Comparison of ENCODE assay signal across 13 cellular contexts in the genomic region with DNA sequence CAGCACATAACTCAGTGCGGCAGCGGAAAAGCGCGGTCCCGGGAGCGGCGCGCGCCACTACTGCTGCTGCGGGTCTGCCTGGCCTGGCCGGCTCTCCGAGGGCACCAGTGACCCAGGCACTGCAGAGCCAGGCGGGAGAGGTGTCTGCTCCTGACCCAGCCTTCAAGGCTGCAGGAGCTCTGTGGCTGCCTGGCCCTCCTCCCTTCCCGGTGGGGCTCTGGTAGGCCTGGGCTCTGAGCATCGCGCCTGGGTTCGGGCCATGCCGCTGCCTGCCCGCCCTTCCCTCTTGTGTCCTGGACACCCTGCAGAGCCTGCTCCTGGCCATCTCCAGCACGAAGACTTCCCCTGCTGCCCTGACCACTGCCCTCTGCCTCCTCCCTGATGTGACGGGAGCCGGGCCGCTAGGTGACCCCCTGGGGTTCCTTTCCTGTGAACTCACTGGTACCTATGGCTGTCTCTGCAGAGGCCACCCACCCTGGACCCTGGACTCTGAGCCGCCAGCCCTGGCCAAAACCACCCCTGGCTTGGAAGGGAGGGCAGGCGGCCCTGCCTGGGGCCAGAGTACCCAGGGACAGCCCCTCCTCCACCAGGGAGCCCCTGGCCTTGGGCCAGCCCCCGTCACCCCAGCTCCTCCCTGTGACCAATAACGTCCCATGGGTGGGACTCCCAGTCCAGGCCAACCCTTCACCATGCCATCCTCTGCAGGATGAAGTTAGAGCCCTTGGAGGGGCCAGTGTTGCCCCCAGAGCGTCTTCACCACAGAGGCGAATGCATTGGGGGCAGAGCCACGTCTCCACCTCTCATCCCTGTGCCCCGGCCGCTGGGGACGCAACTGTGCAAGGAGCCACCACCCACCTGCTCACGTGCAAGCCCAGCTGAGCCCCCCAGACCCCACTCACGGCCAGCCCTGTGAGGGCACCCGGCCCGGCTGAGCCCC. TPM values are rescaled to one million over a fixed set of nuclear protein-coding genes. Genes with fewer than 3 reads are reported as not detected.
A peak's percentile ranks its signal among the peaks of the same experiment; 100 is the strongest.
DNase-seq lines count a peak whose midpoint lies in the region; ATAC-seq, FAIRE-seq and TF ChIP-seq lines count a peak whose summit lies in the region.
"Had no signal": no experiment of that assay in that cellular context is flagged by ENCODE, and none has a peak within 500 bp of the region (broad histone marks: within the 10 kb centered on the region; RNA-seq: fewer than 3 reads in every experiment).

No MANE protein-coding gene starts in this region.

- H3K27me3 Mint-ChIP-seq in WTC11 (ENCODE audit: low read depth) = no peaks in the 10 kb centered on the region
- H3K27me3 Mint-ChIP-seq: activated naive CD8-positive, alpha-beta T cell had no signal

- intact Hi-C loops in right lobe of liver (cut with DNase I) = no loop called here
- intact Hi-C loops in stomach (cut with DNase I; ENCODE audit: low total_unique reads) = no loop called here
- intact Hi-C loops in kidney (cut with DNase I) = no loop called here

- H3K4me3 ChIP-seq in Loucy (ENCODE audit: low read length, poor library complexity, severe bottlenecking) (no peak overlapping the region), right lobe of liver (peak overlapping the region in 1 of 3 donors; percentile 35), stomach (no peak overlapping the region), kidney (ENCODE audit: low read length in 2 of 2) (no peak overlapping the region)

- 29% methylated on average over 9 of the region's 37 CpGs for WGBS in right lobe of liver (ENCODE audit: insufficient coverage, low coverage, low lambda C conversion rate, missing lambda C conversion rate)
- WGBS in stomach, 5 donors = 80 to 90% (median 86%) methylated on average over 29 to 37 of the region's 37 CpGs

- H3K9me3 ChIP-seq in Loucy (ENCODE audit: insufficient read depth, low read depth, low read length) (no peaks in the 10 kb centered on the region), right lobe of liver (no peaks in the 10 kb centered on the region), stomach (no peaks in the 10 kb centered on the region), kidney (ENCODE audit: control insufficient read depth in 1 of 2, low read length in 2 of 2) (no peaks in the 10 kb centered on the region)
- H3K9me3 ChIP-seq: neutrophil had no signal

- H3K9me3 Mint-ChIP-seq in WTC11 = no peaks in the 10 kb centered on the region

- DNase-seq in WTC11 (ENCODE audit: low spot score) (no peak), right lobe of liver (peak; percentile 85 to 96 (median 96)), stomach (no peak), kidney (no peak)
- DNase-seq: activated CD8-positive, alpha-beta memory T cell treated with anti-CD3 and anti-CD28 coated beads, Interleukin-2, amount 50 U/mL, for 48 hours had no signal

- H3K79me2 ChIP-seq in Loucy (ENCODE audit: insufficient read depth, low read length) = no peaks in the 10 kb centered on the region

- no peak overlapping the region; the same call in 1 of the 2 replicates for H3K4me3 Mint-ChIP-seq in WTC11
- H3K4me3 Mint-ChIP-seq: activated naive CD8-positive, alpha-beta T cell had no signal

- 0 out of 2 replicates have a peak, but pooled peaks cover 2% of the 10 kb centered on the region for H3F3A ChIP-seq in Loucy (ENCODE audit: low read depth)

- no peak for FAIRE-seq in kidney (lab: Jason Lieb, UNC)
- FAIRE-seq: GM12892 had no signal

- TF ChIP-seq CTCF in Loucy (conservative IDR thresholded peaks at IDR 0.05; ENCODE audit: low read length) (no peak), WTC11 (IDR thresholded peaks at IDR 0.05) (no peak), right lobe of liver (IDR thresholded peaks at IDR 0.05) (no peak), stomach (IDR thresholded peaks at IDR 0.05) (no peak), kidney (IDR thresholded peaks at IDR 0.05; ENCODE audit: borderline replicate concordance, extremely low read depth, insufficient read depth) (no peak)

- H4K20me1 ChIP-seq in Loucy (ENCODE audit: insufficient read depth, low read length, poor library complexity, severe bottlenecking) = no peaks in the 10 kb centered on the region

- H2AFZ ChIP-seq in Loucy (ENCODE audit: low read length) = no peak overlapping the region

- H3K4me2 ChIP-seq in Loucy (ENCODE audit: low read depth, low read length, poor library complexity, severe bottlenecking) = peak overlapping the region; percentile 11

- no peaks in the 10 kb centered on the region for H3K36me3 ChIP-seq in Loucy (ENCODE audit: insufficient read depth, low read length)
- no peaks in the 10 kb centered on the region for H3K36me3 ChIP-seq in right lobe of liver
- H3K36me3 ChIP-seq in stomach = no peaks in the 10 kb centered on the region
- no peaks in the 10 kb centered on the region for H3K36me3 ChIP-seq in kidney (ENCODE audit: control insufficient read depth in 1 of 2, insufficient read depth in 2 of 2, low read length in 2 of 2)
- H3K36me3 ChIP-seq: neutrophil had no signal

- H3K4me1 Mint-ChIP-seq in WTC11 = peaks cover 23% of the 10 kb centered on the region

- peaks cover 45% of the 10 kb centered on the region for H3K4me1 ChIP-seq in Loucy (ENCODE audit: insufficient read depth, low read length, poor library complexity, severe bottlenecking)
- peaks cover 0 to 43% (median 17%) of the 10 kb centered on the region in 4 donors for H3K4me1 ChIP-seq in right lobe of liver
- peaks cover 38 to 61% (median 47%) of the 10 kb centered on the region in 4 donors for H3K4me1 ChIP-seq in stomach
- H3K4me1 ChIP-seq in kidney (ENCODE audit: control insufficient read depth in 1 of 2, insufficient read depth in 1 of 2, low read depth in 1 of 2, low read length in 2 of 2) = peaks cover 0 to 29% of the 10 kb centered on the region in 2 donors

- TF ChIP-seq EP300 in stomach (IDR thresholded peaks at IDR 0.05) = no peak

- ATAC-seq in WTC11 (0 out of 2 replicates have a peak, but pooled peaks have one; percentile 3), right lobe of liver (peak; percentile 52 to 82 (median 76)), HG02981 (IDR thresholded peaks at IDR 0.05; ENCODE audit: unreplicated experiment) (no peak), HG03432 (IDR thresholded peaks at IDR 0.05; ENCODE audit: unreplicated experiment) (no peak)
- ATAC-seq: activated CD4-positive, CD25-positive, alpha-beta regulatory T cell treated with anti-CD3 and anti-CD28 coated beads, Interleukin-2, amount 50 U/mL, for 24 hours had no signal

- POLR2A ChIA-PET in WTC11 (lab: Charles Lee) = no interaction called here

- H3K9me2 ChIP-seq in Loucy (replicated peaks; ENCODE audit: low read depth, low read length) = no peaks in the 10 kb centered on the region

- TF ChIP-seq POLR2A in right lobe of liver (IDR thresholded peaks at IDR 0.05) = no peak
- TF ChIP-seq POLR2A in stomach (IDR thresholded peaks at IDR 0.05) = no peak

- H3K27ac ChIP-seq in right lobe of liver (peak overlapping the region; percentile 72 to 97 (median 91)), stomach (peak overlapping the region in 4 of 5 donors; percentile 85 to 90 (median 88)), kidney (ENCODE audit: low read depth in 2 of 2, low read length in 2 of 2) (peak overlapping the region in 1 of 2 donors; percentile 51)
- H3K27ac ChIP-seq: C4-2B had no signal

- H3K27ac Mint-ChIP-seq in WTC11 = no peak overlapping the region
- H3K27ac Mint-ChIP-seq: activated naive CD8-positive, alpha-beta T cell had no signal

- H3K36me3 Mint-ChIP-seq in WTC11 = no peaks in the 10 kb centered on the region
- H3K36me3 Mint-ChIP-seq: activated naive CD8-positive, alpha-beta T cell had no signal

- no peaks in the 10 kb centered on the region for H3K27me3 ChIP-seq in Loucy (ENCODE audit: insufficient read depth, low read length, poor library complexity, severe bottlenecking)
- no peaks in the 10 kb centered on the region for H3K27me3 ChIP-seq in right lobe of liver
- peaks cover 0 to 14% (median 5%) of the 10 kb centered on the region in 3 donors for H3K27me3 ChIP-seq in stomach

- CTCF ChIA-PET in WTC11 (lab: Charles Lee) = interaction anchor here (0.6 to 1.4 kb wide), 3 partner anchors 20 to 517 kb away, joined by 4 to 5 read pairs (median 5); no protein-coding TSS in a partner anchor

- H3K9ac ChIP-seq in Loucy (ENCODE audit: low read depth, low read length, poor library complexity, severe bottlenecking) (peak overlapping the region; percentile 55), kidney (ENCODE audit: low read length in 2 of 2) (no peak overlapping the region)

TF ChIP-seq in WTC11, 78 proteins besides CTCF, POLR2A, EP300 and RAD21 (continues in another document):
- TF ChIP-seq E2F5 (CRISPR knock-in tag; IDR thresholded peaks at IDR 0.05) = no peak
- TF ChIP-seq ZNF416 (CRISPR knock-in tag; IDR thresholded peaks at IDR 0.05) = no peak
- no peak for TF ChIP-seq FOXJ3 (CRISPR knock-in tag; IDR thresholded peaks at IDR 0.05; ENCODE audit: borderline replicate concordance)
- no peak for TF ChIP-seq ZNF671 (CRISPR knock-in tag; IDR thresholded peaks at IDR 0.05)
- TF ChIP-seq GABPB1 (CRISPR knock-in tag; IDR thresholded peaks at IDR 0.05) = peak; percentile 14; the same call in 1 of the 2 replicates

RNA-seq across cellular contexts. Expression of gene UBAC1, which starts 32.9 kb away (rescaled TPM):
- total RNA-seq in WTC11 (2021) (46.4 to 55.6 TPM (median 53.3 TPM) in 3 replicates), right lobe of liver (10 to 100 TPM; 15.2 to 27.0 (median 16.5) TPM), stomach (10 to 100 TPM; 22.6 to 70.1 (median 50.4) TPM), kidney (40.2 TPM)
- polyA plus RNA-seq in stomach (10 to 100 TPM; 34.7 to 55.4 (median 34.8) TPM), kidney (ENCODE audit: insufficient read depth, low read depth, low replicate concordance) (52.6 TPM)

Comparison
In these comparisons a context has a peak if more than half of its experiments do, and no peak if none do; other contexts are left out.
1. ATAC-seq: peak in WTC11 (single experiment) and right lobe of liver (4 of 4); none in HG02981 (single experiment) and HG03432 (single experiment).
2. DNase-seq: peak in right lobe of liver (3 of 3); none in WTC11 (single experiment), stomach (single experiment) and kidney (single experiment).